22 cellular contexts compared by ENCODE assay signal in the genomic region with DNA sequence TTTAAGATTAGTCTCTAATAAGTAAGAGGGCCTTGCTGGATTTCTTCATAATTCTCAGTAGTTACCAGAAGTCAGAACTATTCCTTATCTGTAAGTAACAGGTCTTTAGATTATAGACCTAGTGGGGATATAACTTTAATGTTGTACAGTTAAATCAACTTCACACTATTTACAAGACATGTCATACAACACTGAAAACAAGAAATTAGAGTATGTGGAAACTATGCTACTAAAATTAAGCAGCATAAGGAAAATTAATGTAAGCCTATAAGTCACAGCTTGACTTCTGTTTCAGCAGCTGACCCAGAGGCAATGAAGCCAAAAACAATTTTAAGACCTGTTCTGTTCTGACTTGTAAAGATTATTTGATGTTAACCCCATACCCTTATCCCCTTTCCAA.
A peak's percentile ranks its signal among the peaks of the same experiment; 100 is the strongest.
DNase-seq lines count a peak whose midpoint lies in the region; ATAC-seq and TF ChIP-seq lines count a peak whose summit lies in the region.
"Had no signal": no experiment of that assay in that cellular context is flagged by ENCODE, and none has a peak within 500 bp of the region (broad histone marks: within the 10 kb centered on the region; RNA-seq: fewer than 3 reads in every experiment).

No MANE protein-coding gene starts in this region.

- H2AFZ ChIP-seq in osteoblast (ENCODE audit: low read length), result no peak overlapping the region
- H2AFZ ChIP-seq: GM23338 had no signal

- no peak overlapping the region for H3K4me3 Mint-ChIP-seq in osteocyte (ENCODE audit: unreplicated experiment)
- H3K4me3 Mint-ChIP-seq: CD8-positive, alpha-beta memory T cell; GM23338 had no signal

- H3K9me3 Mint-ChIP-seq in osteocyte (ENCODE audit: unreplicated experiment), result peaks cover 16% of the 10 kb centered on the region
- H3K9me3 Mint-ChIP-seq: GM23338 had no signal

- H3K27me3 ChIP-seq in Panc1 (ENCODE audit: control insufficient read depth, insufficient read depth, low read length) (no peaks in the 10 kb centered on the region), esophagus muscularis mucosa (no peaks in the 10 kb centered on the region), osteoblast (ENCODE audit: insufficient read depth, low read length) (no peaks in the 10 kb centered on the region)

- no peak for TF ChIP-seq POLR2A in esophagus muscularis mucosa (IDR thresholded peaks at IDR 0.05; ENCODE audit: low read depth)

- POLR2A ChIA-PET in Panc1 (lab: Charles Lee), result no interaction called here

- no peak for TF ChIP-seq CTCF in Panc1 (IDR thresholded peaks at IDR 0.05)
- no peak for TF ChIP-seq CTCF in esophagus muscularis mucosa (IDR thresholded peaks at IDR 0.05)
- TF ChIP-seq CTCF in osteocyte (IDR thresholded peaks at IDR 0.05), result no peak
- no peak for TF ChIP-seq CTCF in osteoblast (IDR thresholded peaks at IDR 0.05; ENCODE audit: extremely low read depth, low read depth, low read length)

- peaks cover 36% of the 10 kb centered on the region for H3K4me1 Mint-ChIP-seq in osteocyte (ENCODE audit: unreplicated experiment)

- H3K27ac Mint-ChIP-seq in osteocyte (ENCODE audit: unreplicated experiment), result peak overlapping the region; percentile 73
- H3K27ac Mint-ChIP-seq: CD8-positive, alpha-beta memory T cell; GM23338 had no signal

- H3K4me3 ChIP-seq in Panc1 (ENCODE audit: low read depth in 2 of 2, low read length in 2 of 2) (no peak overlapping the region), esophagus muscularis mucosa (no peak overlapping the region), osteoblast (ENCODE audit: insufficient read depth, low read length) (no peak overlapping the region)
- H3K4me3 ChIP-seq: GM23338 had no signal

- TF ChIP-seq EP300 in esophagus muscularis mucosa (IDR thresholded peaks at IDR 0.05), result no peak

- H3K4me1 ChIP-seq in Panc1 (ENCODE audit: control insufficient read depth, insufficient read depth, low read length) (no peaks in the 10 kb centered on the region; the same call in 1 of the 2 replicates), esophagus muscularis mucosa (peaks cover 5 to 36% (median 22%) of the 10 kb centered on the region in 4 donors), osteoblast (ENCODE audit: insufficient read depth, low read length) (no peaks in the 10 kb centered on the region)

- H3K4me2 ChIP-seq in osteoblast (ENCODE audit: insufficient read depth, low read length), result no peak overlapping the region
- H3K4me2 ChIP-seq: GM23338, SK-N-SH had no signal

- BruUV-seq in Panc1 (replicated peaks; lab: Mats Ljungman, UMichigan), result no TSS peak

- CTCF ChIA-PET in Panc1 (lab: Charles Lee), result no interaction called here

- H3K27ac ChIP-seq in Panc1 (ENCODE audit: low read length), result peak overlapping the region; percentile 59; the same call in 1 of the 2 replicates
- peak overlapping the region; percentile 15 to 51 (median 36) for H3K27ac ChIP-seq in esophagus muscularis mucosa (replicated peaks in 1 of 4)
- no peak overlapping the region for H3K27ac ChIP-seq in osteoblast (ENCODE audit: low read depth, low read length)

- intact Hi-C loops in Panc1 (cut with micrococcal nuclease; ENCODE audit: unreplicated experiment), result no loop called here
- intact Hi-C loops in esophagus muscularis mucosa (cut with DNase I), result no loop called here

- no peak for DNase-seq in Panc1 (ENCODE audit: low read depth, low spot score)
- no peak for DNase-seq in esophagus muscularis mucosa (ENCODE audit: extremely low spot score)
- no peak for DNase-seq in osteocyte (ENCODE audit: extremely low spot score, unreplicated experiment)
- DNase-seq in osteoblast (ENCODE audit: insufficient read length, low spot score, missing footprints), result no peak
- no peak for DNase-seq in NOMO-1 treated with dmso at 0.1 percent for 144 hours (lab: John Stamatoyannopoulos, UW; ENCODE audit: unreplicated experiment)
- DNase-seq: C1 segment of cervical spinal cord; CD8-positive, alpha-beta memory T cell; DMS79 treated with DMSO at 0.1 percent for 48 hours; HCEC 1CT; KG1; NCI-H1105 treated with DMSO at 0.1 percent for 48 hours; NCI-H187; NCI-H2107; NCI-H510A treated with DMSO at 0.1 percent for 48 hours; NCI-H774; RPMI8226; SHP77 treated with DMSO at 0.1 percent for 48 hours; SK-N-SH had no signal

- H3K36me3 Mint-ChIP-seq in osteocyte (ENCODE audit: unreplicated experiment), result no peaks in the 10 kb centered on the region

- no peaks in the 10 kb centered on the region for H4K20me1 ChIP-seq in osteoblast (ENCODE audit: insufficient read depth, low read length)

- no peaks in the 10 kb centered on the region for H3K79me2 ChIP-seq in osteoblast (ENCODE audit: insufficient read depth, low read length)

- H3K36me3 ChIP-seq in Panc1 (ENCODE audit: control insufficient read depth, insufficient read depth, low read length), result no peaks in the 10 kb centered on the region
- H3K36me3 ChIP-seq in esophagus muscularis mucosa, result no peaks in the 10 kb centered on the region
- H3K36me3 ChIP-seq in osteoblast (ENCODE audit: insufficient read depth, low read length), result no peaks in the 10 kb centered on the region

- H3K9me3 ChIP-seq in Panc1 (ENCODE audit: control insufficient read depth, insufficient read depth, low read depth, low read length) (no peaks in the 10 kb centered on the region), esophagus muscularis mucosa (no peaks in the 10 kb centered on the region), osteoblast (ENCODE audit: low read depth, low read length) (no peaks in the 10 kb centered on the region)
- H3K9me3 ChIP-seq: SK-N-SH had no signal

- no peaks in the 10 kb centered on the region for H3K27me3 Mint-ChIP-seq in osteocyte (ENCODE audit: unreplicated experiment)
- H3K27me3 Mint-ChIP-seq: CD8-positive, alpha-beta memory T cell had no signal

- in situ Hi-C loops in Panc1 (cut with HindIII; ENCODE audit: low pct_unique_long_range_greater_than_20kb, low sequenced_read_pairs), result no loop called here

- ATAC-seq in Panc1, result no peak
- no peak for ATAC-seq in GM18909 (IDR thresholded peaks at IDR 0.05; ENCODE audit: poor library complexity, unreplicated experiment)
- ATAC-seq in GM21423 (IDR thresholded peaks at IDR 0.05; ENCODE audit: unreplicated experiment), result no peak
- ATAC-seq: GM23338, HepG2 had no signal
